In the genomic region with DNA sequence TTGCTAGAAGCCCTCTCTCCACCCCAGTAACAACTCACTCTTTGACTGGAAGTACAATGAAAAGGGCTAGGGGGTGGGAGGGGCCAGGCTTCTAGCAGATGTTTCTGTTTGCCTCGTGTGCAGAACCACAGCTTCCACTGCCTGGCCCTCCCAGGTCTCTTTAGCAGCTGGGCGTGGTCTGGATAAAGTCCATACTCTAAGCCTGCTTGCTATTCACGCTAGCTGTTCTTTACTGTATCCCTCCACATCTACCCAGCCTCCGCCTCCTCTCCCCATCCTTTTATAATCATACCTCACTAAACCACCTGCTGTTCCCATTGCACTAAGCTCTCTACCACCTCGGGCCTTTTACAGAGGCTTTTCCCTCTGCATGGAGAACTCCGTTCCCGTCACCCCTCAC, we compare ENCODE assay signal across 1 cellular context.
TF ChIP-seq lines count a peak whose summit lies in the region.

No MANE protein-coding gene starts in this region.

TF ChIP-seq in GM12878, 131 proteins besides CTCF, POLR2A, EP300 and RAD21 (continued from another document):
- TF ChIP-seq, protein P1, sequence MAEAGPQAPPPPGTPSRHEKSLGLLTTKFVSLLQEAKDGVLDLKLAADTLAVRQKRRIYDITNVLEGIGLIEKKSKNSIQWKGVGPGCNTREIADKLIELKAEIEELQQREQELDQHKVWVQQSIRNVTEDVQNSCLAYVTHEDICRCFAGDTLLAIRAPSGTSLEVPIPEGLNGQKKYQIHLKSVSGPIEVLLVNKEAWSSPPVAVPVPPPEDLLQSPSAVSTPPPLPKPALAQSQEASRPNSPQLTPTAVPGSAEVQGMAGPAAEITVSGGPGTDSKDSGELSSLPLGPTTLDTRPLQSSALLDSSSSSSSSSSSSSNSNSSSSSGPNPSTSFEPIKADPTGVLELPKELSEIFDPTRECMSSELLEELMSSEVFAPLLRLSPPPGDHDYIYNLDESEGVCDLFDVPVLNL (IDR thresholded peaks at IDR 0.05; ENCODE audit: low read depth, low read length), result no peak
- no peak for TF ChIP-seq ZZZ3 (IDR thresholded peaks at IDR 0.05; ENCODE audit: control insufficient read depth, insufficient read length, low read depth)
- TF ChIP-seq WRNIP1 (IDR thresholded peaks at IDR 0.05; ENCODE audit: borderline replicate concordance, low read depth, low read length), result no peak
- TF ChIP-seq BRCA1 (IDR thresholded peaks at IDR 0.05; ENCODE audit: low read depth, low read length), result no peak
- TF ChIP-seq EED (IDR thresholded peaks at IDR 0.05; ENCODE audit: low read depth), result no peak
- TF ChIP-seq, protein P2, sequence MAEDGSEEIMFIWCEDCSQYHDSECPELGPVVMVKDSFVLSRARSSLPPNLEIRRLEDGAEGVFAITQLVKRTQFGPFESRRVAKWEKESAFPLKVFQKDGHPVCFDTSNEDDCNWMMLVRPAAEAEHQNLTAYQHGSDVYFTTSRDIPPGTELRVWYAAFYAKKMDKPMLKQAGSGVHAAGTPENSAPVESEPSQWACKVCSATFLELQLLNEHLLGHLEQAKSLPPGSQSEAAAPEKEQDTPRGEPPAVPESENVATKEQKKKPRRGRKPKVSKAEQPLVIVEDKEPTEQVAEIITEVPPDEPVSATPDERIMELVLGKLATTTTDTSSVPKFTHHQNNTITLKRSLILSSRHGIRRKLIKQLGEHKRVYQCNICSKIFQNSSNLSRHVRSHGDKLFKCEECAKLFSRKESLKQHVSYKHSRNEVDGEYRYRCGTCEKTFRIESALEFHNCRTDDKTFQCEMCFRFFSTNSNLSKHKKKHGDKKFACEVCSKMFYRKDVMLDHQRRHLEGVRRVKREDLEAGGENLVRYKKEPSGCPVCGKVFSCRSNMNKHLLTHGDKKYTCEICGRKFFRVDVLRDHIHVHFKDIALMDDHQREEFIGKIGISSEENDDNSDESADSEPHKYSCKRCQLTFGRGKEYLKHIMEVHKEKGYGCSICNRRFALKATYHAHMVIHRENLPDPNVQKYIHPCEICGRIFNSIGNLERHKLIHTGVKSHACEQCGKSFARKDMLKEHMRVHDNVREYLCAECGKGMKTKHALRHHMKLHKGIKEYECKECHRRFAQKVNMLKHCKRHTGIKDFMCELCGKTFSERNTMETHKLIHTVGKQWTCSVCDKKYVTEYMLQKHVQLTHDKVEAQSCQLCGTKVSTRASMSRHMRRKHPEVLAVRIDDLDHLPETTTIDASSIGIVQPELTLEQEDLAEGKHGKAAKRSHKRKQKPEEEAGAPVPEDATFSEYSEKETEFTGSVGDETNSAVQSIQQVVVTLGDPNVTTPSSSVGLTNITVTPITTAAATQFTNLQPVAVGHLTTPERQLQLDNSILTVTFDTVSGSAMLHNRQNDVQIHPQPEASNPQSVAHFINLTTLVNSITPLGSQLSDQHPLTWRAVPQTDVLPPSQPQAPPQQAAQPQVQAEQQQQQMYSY (CRISPR knock-in tag; IDR thresholded peaks at IDR 0.05), result no peak
- no peak for TF ChIP-seq RBBP5 (conservative IDR thresholded peaks at IDR 0.05)
- no peak for TF ChIP-seq ZNF274 (IDR thresholded peaks at IDR 0.05; ENCODE audit: insufficient read depth, insufficient read length)
- no peak for TF ChIP-seq JUNB (IDR thresholded peaks at IDR 0.05)
